Comparison of ENCODE assay signal across 16 cellular contexts in genomic region chr2:95314598-95314963, GRCh38. TPM values are rescaled to one million over a fixed set of nuclear protein-coding genes. Genes with fewer than 3 reads are reported as not detected.
DNase-seq lines count a peak whose midpoint lies in the region; ATAC-seq and TF ChIP-seq lines count a peak whose summit lies in the region.
"Had no signal": no experiment of that assay in that cellular context is flagged by ENCODE, and none has a peak within 500 bp of the region (broad histone marks: within the 10 kb centered on the region; RNA-seq: fewer than 3 reads in every experiment).

No MANE protein-coding gene starts in this region.

- intact Hi-C loops in left ventricle myocardium superior (cut with micrococcal nuclease), result no loop called here
- intact Hi-C loops in Panc1 (cut with micrococcal nuclease; ENCODE audit: unreplicated experiment), result no loop called here

- H3K4me1 ChIP-seq in right atrium auricular region (no peaks in the 10 kb centered on the region), Panc1 (ENCODE audit: control insufficient read depth, insufficient read depth, low read length) (0 out of 2 replicates have a peak, but pooled peaks cover 3% of the 10 kb centered on the region)
- H3K4me1 ChIP-seq: Caco-2, Peyer's patch had no signal

- H3K9me3 ChIP-seq in right atrium auricular region (no peaks in the 10 kb centered on the region), Panc1 (ENCODE audit: control insufficient read depth, insufficient read depth, low read depth, low read length) (no peaks in the 10 kb centered on the region)
- H3K9me3 ChIP-seq: Caco-2, Peyer's patch had no signal

- CTCF ChIA-PET in Panc1 (lab: Charles Lee), result interaction anchor here (0.5 kb wide), 1 partner anchor 86 kb away, joined by 3 read pairs; no protein-coding TSS in a partner anchor

- BruUV-seq in Panc1 (replicated peaks; lab: Mats Ljungman, UMichigan), result no TSS peak

- in situ Hi-C loops in Panc1 (cut with HindIII; ENCODE audit: low pct_unique_long_range_greater_than_20kb, low sequenced_read_pairs), result no loop called here

- H3K36me3 ChIP-seq in right atrium auricular region, result no peaks in the 10 kb centered on the region
- H3K36me3 ChIP-seq in Panc1 (ENCODE audit: control insufficient read depth, insufficient read depth, low read length), result no peaks in the 10 kb centered on the region
- H3K36me3 ChIP-seq: Peyer's patch had no signal

- DNase-seq in left ventricle myocardium superior (peak; percentile 11), right atrium auricular region (ENCODE audit: low spot score) (no peak), Panc1 (ENCODE audit: low read depth, low spot score) (no peak), UCSD-AML1 (lab: John Stamatoyannopoulos, UW; ENCODE audit: unreplicated experiment) (no peak)
- DNase-seq: CD4-positive, alpha-beta T cell; GOT3; NCI-H1092; NCI-H2081; NCI-H748 treated with DMSO at 0.1 percent for 48 hours had no signal

- TF ChIP-seq CTCF in right atrium auricular region (IDR thresholded peaks at IDR 0.05) (no peak), Panc1 (IDR thresholded peaks at IDR 0.05) (no peak)

- H3K27me3 ChIP-seq in right atrium auricular region, result no peaks in the 10 kb centered on the region
- H3K27me3 ChIP-seq in Panc1 (ENCODE audit: control insufficient read depth, insufficient read depth, low read length), result no peaks in the 10 kb centered on the region
- H3K27me3 ChIP-seq in layer of hippocampus (ENCODE audit: control insufficient read depth, insufficient read depth, low read length), result no peaks in the 10 kb centered on the region
- H3K27me3 ChIP-seq: Peyer's patch had no signal

- POLR2A ChIA-PET in Panc1 (lab: Charles Lee), result no interaction called here

- H3K4me3 ChIP-seq in right atrium auricular region, result no peak overlapping the region
- no peak overlapping the region for H3K4me3 ChIP-seq in Panc1 (ENCODE audit: low read depth in 2 of 2, low read length in 2 of 2)
- H3K4me3 ChIP-seq: Peyer's patch had no signal

- ATAC-seq in left ventricle myocardium superior (no peak), Panc1 (peak; percentile 3; the same call in 1 of the 2 replicates), GM19328 (IDR thresholded peaks at IDR 0.05; ENCODE audit: unreplicated experiment) (no peak), HG02973 (IDR thresholded peaks at IDR 0.05; ENCODE audit: unreplicated experiment) (no peak)

- H3K27ac ChIP-seq in right atrium auricular region (no peak overlapping the region), Panc1 (ENCODE audit: low read length) (no peak overlapping the region), layer of hippocampus (ENCODE audit: low read depth, low read length) (peak overlapping the region; percentile 30), temporal lobe (ENCODE audit: low read depth, low read length) (peak overlapping the region; percentile 97)
- H3K27ac ChIP-seq: Peyer's patch had no signal

RNA-seq across cellular contexts. Expression of gene KCNIP3, which starts 17.4 kb away (rescaled TPM):
- total RNA-seq in left ventricle myocardium superior, result 5.3 TPM
- 1 to 10 TPM; 4.0 to 5.9 TPM for total RNA-seq in right atrium auricular region
- total RNA-seq in Panc1 (2021; ENCODE audit: unreplicated experiment), result 17.5 TPM
- polyA plus RNA-seq in Panc1 (2012; ENCODE audit: insufficient read length), result 8.8 TPM
- 3.0 TPM for total RNA-seq in temporal lobe
- total RNA-seq: Caco-2 had no signal

RNA-seq across cellular contexts. Expression of gene PROM2, which starts 40.3 kb away (rescaled TPM):
- 0.35 TPM for total RNA-seq in left ventricle myocardium superior
- under 1 TPM; 0.11 to 0.35 TPM for total RNA-seq in right atrium auricular region
- total RNA-seq in Panc1 (2021; ENCODE audit: unreplicated experiment), result 1.4 TPM
- polyA plus RNA-seq in Panc1 (2012; ENCODE audit: insufficient read length), result 0.99 TPM
- total RNA-seq in temporal lobe, result 0.98 TPM
- total RNA-seq: SK-MEL-5 had no signal

Comparison
In these comparisons a context has a peak if more than half of its experiments do, and no peak if none do; other contexts are left out.
1. H3K27ac ChIP-seq: peak in layer of hippocampus (single experiment) and temporal lobe (single experiment); none in right atrium auricular region (0 of 2) and Panc1 (single experiment).